In genomic region chr18:32018331-32019250, GRCh38 we compare ENCODE assay signal across 8 cellular contexts.
DNase-seq lines count a peak whose midpoint lies in the region; ATAC-seq and TF ChIP-seq lines count a peak whose summit lies in the region.

RNF125 (plus strand) TSS chr18:32018825; CDS start chr18:32018864, 39 bp downstream.

- peak; percentile 36 for DNase-seq in CMK (ENCODE audit: low read depth)
- DNase-seq in HL-60 (ENCODE audit: low read depth in 1 of 2, low spot score in 1 of 2), result peak; percentile 75 to 96
- peak; percentile 90 for DNase-seq in NOMO-1 treated with dmso at 0.1 percent for 144 hours (lab: John Stamatoyannopoulos, UW; ENCODE audit: unreplicated experiment)
- DNase-seq in activated CD8-positive, alpha-beta memory T cell treated with anti-CD3 and anti-CD28 coated beads, Interleukin-2, amount 50 U/mL, for 1 hour (ENCODE audit: extremely low read depth), result peak; percentile 73
- DNase-seq in epidermal melanocyte (ENCODE audit: insufficient read length, low spot score), result peak; percentile 61
- DNase-seq in middle frontal gyrus (ENCODE audit: extremely low spot score, low spot score), result peak; percentile 60
- peak; percentile 65 to 77 for DNase-seq in stimulated activated CD8-positive, alpha-beta memory T cell treated with anti-CD3 and anti-CD28 coated beads, Interleukin-2, amount 100 ng/mL, for 1 hour (ENCODE audit: low read depth in 2 of 2)

- peak within 1 kb of the TSS; percentile 80 for H3K27ac ChIP-seq in HL-60 (replicated peaks)

- ATAC-seq in GM19467 (IDR thresholded peaks at IDR 0.05; ENCODE audit: unreplicated experiment), result peak; percentile 89

- no peaks in the 10 kb centered on the region for H3K27me3 ChIP-seq in HL-60 (ENCODE audit: insufficient read depth, poor library complexity, severe bottlenecking)

- H3K4me3 ChIP-seq in HL-60 (replicated peaks; ENCODE audit: insufficient read depth, low read length), result peak within 1 kb of the TSS; percentile 69

- no peak for TF ChIP-seq CTCF in HL-60 (IDR thresholded peaks at IDR 0.05; ENCODE audit: insufficient read depth, low read length)

Comparison
In these comparisons a context has a peak if more than half of its experiments do, and no peak if none do; other contexts are left out.
1. Peak in every context shown above with its lines: DNase-seq, ATAC-seq, H3K4me3 ChIP-seq and H3K27ac ChIP-seq.
2. DNase-seq: peak in every context shown above with its lines; median percentile 90 in NOMO-1 treated with dmso at 0.1 percent for 144 hours; 86 in HL-60; 73 in activated CD8-positive, alpha-beta memory T cell treated with anti-CD3 and anti-CD28 coated beads, Interleukin-2, amount 50 U/mL, for 1 hour; 71 in stimulated activated CD8-positive, alpha-beta memory T cell treated with anti-CD3 and anti-CD28 coated beads, Interleukin-2, amount 100 ng/mL, for 1 hour; 61 in epidermal melanocyte; 60 in middle frontal gyrus; 36 in CMK.